1 cellular context compared by ENCODE assay signal in the genomic region with DNA sequence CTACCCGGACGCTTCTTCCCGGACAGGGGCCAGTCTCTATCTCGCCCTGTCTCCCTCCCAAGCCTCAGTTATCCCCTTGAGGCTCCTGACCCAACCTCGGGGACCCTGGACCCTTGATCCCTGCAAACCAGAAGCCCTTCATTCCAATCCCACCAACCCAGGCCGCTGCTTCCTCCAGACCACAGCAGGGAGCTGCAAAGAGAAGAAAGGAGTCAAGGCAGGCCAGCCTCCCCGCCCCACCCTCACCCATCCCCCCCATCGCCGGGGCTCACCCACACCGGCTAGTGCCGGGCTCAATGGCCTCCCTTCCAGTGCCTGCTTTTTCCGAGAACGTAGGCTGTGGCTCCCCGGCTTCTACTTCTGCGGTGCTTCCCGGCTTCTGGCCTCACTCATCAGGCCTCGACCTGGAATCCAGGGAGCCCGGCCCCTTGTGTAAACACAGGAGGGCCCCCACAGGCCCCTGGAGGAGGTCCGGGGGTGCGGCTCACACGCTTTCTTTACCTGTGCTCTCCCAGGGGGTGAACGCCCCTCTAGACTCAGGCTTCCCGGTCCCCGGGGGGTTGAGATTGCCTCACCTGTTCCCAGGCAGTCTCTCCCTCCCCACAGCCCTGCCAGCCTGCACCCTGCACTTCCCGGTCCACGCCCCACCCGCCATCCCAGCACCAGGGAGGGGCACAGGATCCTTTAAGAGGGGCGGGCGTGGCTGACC.
TF ChIP-seq lines count a peak whose summit lies in the region.

A gene (minus strand): TSS at position 641 of the 709 bp plus-strand sequence. CDS start 1,704 bp downstream, outside the sequence.

TF ChIP-seq in K562, 482 proteins besides CTCF, POLR2A, EP300 and RAD21 (continued from another document):
- TF ChIP-seq SUPT5H (IDR thresholded peaks at IDR 0.05) (peak; percentile 89), POLR2AphosphoS2 (IDR thresholded peaks at IDR 0.05; ENCODE audit: low read length) (peak; percentile 98), RBM22 (IDR thresholded peaks at IDR 0.05; ENCODE audit: low read depth, low read length, poor library complexity, severe bottlenecking) (peak; percentile 64), RFX7 (CRISPR knock-in tag; IDR thresholded peaks at IDR 0.05) (0 out of 2 replicates have a peak, but pooled peaks have one; percentile 5), MYNN (IDR thresholded peaks at IDR 0.05) (peak; percentile 90; the same call in 1 of the 2 replicates), MYNN (CRISPR knock-in tag; IDR thresholded peaks at IDR 0.05) (no peak), SP1 (CRISPR knock-in tag; IDR thresholded peaks at IDR 0.05) (no peak), ZNF445 (CRISPR knock-in tag; IDR thresholded peaks at IDR 0.05; ENCODE audit: low read depth) (0 out of 2 replicates have a peak, but pooled peaks have one; percentile 66), KAT7 (CRISPR knock-in tag; IDR thresholded peaks at IDR 0.05; ENCODE audit: borderline replicate concordance) (peak; percentile 23; the same call in 1 of the 2 replicates), SMARCC2 (IDR thresholded peaks at IDR 0.05; ENCODE audit: low read depth) (no peak), TAF1 (IDR thresholded peaks at IDR 0.05; ENCODE audit: control insufficient read depth, extremely low read depth, insufficient read depth, low read length, severe bottlenecking) (peak; percentile 14), RCOR1 (IDR thresholded peaks at IDR 0.05; ENCODE audit: borderline replicate concordance in 1 of 2, low read depth in 2 of 2, low read length in 2 of 2) (no peak), ERF (CRISPR knock-in tag; IDR thresholded peaks at IDR 0.05) (peak; percentile 96), CCNT2 (IDR thresholded peaks at IDR 0.05; ENCODE audit: borderline replicate concordance, extremely low read depth, insufficient read length, low read depth, low read length) (peak; percentile 2), NEUROD1 (IDR thresholded peaks at IDR 0.05; ENCODE audit: borderline replicate concordance, low read depth, low read length, partially characterized antibody) (no peak), RB1 (IDR thresholded peaks at IDR 0.05; ENCODE audit: low read depth) (peak; percentile 19; the same call in 1 of the 2 replicates), PHB (CRISPR knock-in tag; IDR thresholded peaks at IDR 0.05) (0 out of 2 replicates have a peak, but pooled peaks have one; percentile 74), ZNF830 (CRISPR knock-in tag; IDR thresholded peaks at IDR 0.05) (peak; percentile 30; the same call in 1 of the 2 replicates)
- TF ChIP-seq, protein P1, sequence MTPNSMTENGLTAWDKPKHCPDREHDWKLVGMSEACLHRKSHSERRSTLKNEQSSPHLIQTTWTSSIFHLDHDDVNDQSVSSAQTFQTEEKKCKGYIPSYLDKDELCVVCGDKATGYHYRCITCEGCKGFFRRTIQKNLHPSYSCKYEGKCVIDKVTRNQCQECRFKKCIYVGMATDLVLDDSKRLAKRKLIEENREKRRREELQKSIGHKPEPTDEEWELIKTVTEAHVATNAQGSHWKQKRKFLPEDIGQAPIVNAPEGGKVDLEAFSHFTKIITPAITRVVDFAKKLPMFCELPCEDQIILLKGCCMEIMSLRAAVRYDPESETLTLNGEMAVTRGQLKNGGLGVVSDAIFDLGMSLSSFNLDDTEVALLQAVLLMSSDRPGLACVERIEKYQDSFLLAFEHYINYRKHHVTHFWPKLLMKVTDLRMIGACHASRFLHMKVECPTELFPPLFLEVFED (CRISPR knock-in tag; conservative IDR thresholded peaks at IDR 0.05), result peak; percentile 10; the same call in 1 of the 2 replicates
- TF ChIP-seq, protein P2, sequence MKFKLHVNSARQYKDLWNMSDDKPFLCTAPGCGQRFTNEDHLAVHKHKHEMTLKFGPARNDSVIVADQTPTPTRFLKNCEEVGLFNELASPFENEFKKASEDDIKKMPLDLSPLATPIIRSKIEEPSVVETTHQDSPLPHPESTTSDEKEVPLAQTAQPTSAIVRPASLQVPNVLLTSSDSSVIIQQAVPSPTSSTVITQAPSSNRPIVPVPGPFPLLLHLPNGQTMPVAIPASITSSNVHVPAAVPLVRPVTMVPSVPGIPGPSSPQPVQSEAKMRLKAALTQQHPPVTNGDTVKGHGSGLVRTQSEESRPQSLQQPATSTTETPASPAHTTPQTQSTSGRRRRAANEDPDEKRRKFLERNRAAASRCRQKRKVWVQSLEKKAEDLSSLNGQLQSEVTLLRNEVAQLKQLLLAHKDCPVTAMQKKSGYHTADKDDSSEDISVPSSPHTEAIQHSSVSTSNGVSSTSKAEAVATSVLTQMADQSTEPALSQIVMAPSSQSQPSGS (CRISPR knock-in tag; IDR thresholded peaks at IDR 0.05), result 0 out of 2 replicates have a peak, but pooled peaks have one; percentile 31
- TF ChIP-seq, protein P3, sequence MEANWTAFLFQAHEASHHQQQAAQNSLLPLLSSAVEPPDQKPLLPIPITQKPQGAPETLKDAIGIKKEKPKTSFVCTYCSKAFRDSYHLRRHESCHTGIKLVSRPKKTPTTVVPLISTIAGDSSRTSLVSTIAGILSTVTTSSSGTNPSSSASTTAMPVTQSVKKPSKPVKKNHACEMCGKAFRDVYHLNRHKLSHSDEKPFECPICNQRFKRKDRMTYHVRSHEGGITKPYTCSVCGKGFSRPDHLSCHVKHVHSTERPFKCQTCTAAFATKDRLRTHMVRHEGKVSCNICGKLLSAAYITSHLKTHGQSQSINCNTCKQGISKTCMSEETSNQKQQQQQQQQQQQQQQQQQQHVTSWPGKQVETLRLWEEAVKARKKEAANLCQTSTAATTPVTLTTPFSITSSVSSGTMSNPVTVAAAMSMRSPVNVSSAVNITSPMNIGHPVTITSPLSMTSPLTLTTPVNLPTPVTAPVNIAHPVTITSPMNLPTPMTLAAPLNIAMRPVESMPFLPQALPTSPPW (CRISPR knock-in tag; IDR thresholded peaks at IDR 0.05), result peak; percentile 56
- TF ChIP-seq, protein P4, sequence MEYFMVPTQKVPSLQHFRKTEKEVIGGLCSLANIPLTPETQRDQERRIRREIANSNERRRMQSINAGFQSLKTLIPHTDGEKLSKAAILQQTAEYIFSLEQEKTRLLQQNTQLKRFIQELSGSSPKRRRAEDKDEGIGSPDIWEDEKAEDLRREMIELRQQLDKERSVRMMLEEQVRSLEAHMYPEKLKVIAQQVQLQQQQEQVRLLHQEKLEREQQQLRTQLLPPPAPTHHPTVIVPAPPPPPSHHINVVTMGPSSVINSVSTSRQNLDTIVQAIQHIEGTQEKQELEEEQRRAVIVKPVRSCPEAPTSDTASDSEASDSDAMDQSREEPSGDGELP (CRISPR knock-in tag; IDR thresholded peaks at IDR 0.05; ENCODE audit: borderline replicate concordance), result no peak; the same call in 1 of the 2 replicates
- TF ChIP-seq, protein P5, sequence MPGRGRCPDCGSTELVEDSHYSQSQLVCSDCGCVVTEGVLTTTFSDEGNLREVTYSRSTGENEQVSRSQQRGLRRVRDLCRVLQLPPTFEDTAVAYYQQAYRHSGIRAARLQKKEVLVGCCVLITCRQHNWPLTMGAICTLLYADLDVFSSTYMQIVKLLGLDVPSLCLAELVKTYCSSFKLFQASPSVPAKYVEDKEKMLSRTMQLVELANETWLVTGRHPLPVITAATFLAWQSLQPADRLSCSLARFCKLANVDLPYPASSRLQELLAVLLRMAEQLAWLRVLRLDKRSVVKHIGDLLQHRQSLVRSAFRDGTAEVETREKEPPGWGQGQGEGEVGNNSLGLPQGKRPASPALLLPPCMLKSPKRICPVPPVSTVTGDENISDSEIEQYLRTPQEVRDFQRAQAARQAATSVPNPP (IDR thresholded peaks at IDR 0.05; ENCODE audit: borderline replicate concordance, insufficient read depth, insufficient read length), result no peak
TF ChIP-seq in K562: peak in this region for 61.
